ENCODE assay signal across 19 cellular contexts in genomic region chr1:202711949-202712635, GRCh38.
"Had no signal": no experiment of that assay in that cellular context is flagged by ENCODE, and none has a peak within 500 bp of the region (broad histone marks: within the 10 kb centered on the region; RNA-seq: fewer than 3 reads in every experiment).

No MANE protein-coding gene starts in this region.

- H3K27ac Mint-ChIP-seq: activated CD8-positive, alpha-beta T cell treated with anti-CD3 and anti-CD28 coated beads for 36 hours; naive thymus-derived CD4-positive, alpha-beta T cell; stimulated activated effector memory CD8-positive, alpha-beta T cell treated with anti-CD3 and anti-CD28 coated beads, Interleukin-12 subunit alpha, Interleukin-12 subunit beta, amount 100 ng/mL, for 72 hours had no signal

- DNase-seq: activated CD4-positive, alpha-beta T cell treated with anti-CD3 and anti-CD28 coated beads for 48 hours; activated CD8-positive, alpha-beta T cell treated with anti-CD3 and anti-CD28 coated beads for 36 hours; activated gamma-delta T cell; activated T-cell treated with anti-CD3 and anti-CD28 coated beads, Interleukin-2, amount 50 U/mL, for 4 hours; amniotic stem cell; cortex of kidney; effector CD8-positive, alpha-beta T cell; foreskin keratinocyte; heart left ventricle; islet precursor cell; mammary epithelial cell; mucosa of descending colon; naive thymus-derived CD4-positive, alpha-beta T cell; retina; T-helper 2 cell had no signal

- H3K9me3 Mint-ChIP-seq: activated CD8-positive, alpha-beta T cell treated with anti-CD3 and anti-CD28 coated beads for 36 hours; activated naive CD4-positive, alpha-beta T cell treated with anti-CD3 and anti-CD28 coated beads, Interleukin-2, amount 50 U/mL, for 72 hours; activated T-cell treated with anti-CD3 and anti-CD28 coated beads, Interleukin-2, amount 50 U/mL, for 4 hours; central memory CD8-positive, alpha-beta T cell; naive thymus-derived CD4-positive, alpha-beta T cell; stimulated activated effector memory CD8-positive, alpha-beta T cell treated with anti-CD3 and anti-CD28 coated beads, Interleukin-12 subunit alpha, Interleukin-12 subunit beta, amount 100 ng/mL, for 72 hours had no signal

- H3K36me3 Mint-ChIP-seq: activated naive CD4-positive, alpha-beta T cell treated with anti-CD3 and anti-CD28 coated beads, Interleukin-2, amount 50 U/mL, for 72 hours; naive thymus-derived CD4-positive, alpha-beta T cell; stimulated activated effector memory CD8-positive, alpha-beta T cell treated with anti-CD3 and anti-CD28 coated beads, Interleukin-12 subunit alpha, Interleukin-12 subunit beta, amount 100 ng/mL, for 72 hours had no signal

- ATAC-seq: activated CD8-positive, alpha-beta T cell treated with anti-CD3 and anti-CD28 coated beads for 36 hours; activated naive CD4-positive, alpha-beta T cell treated with anti-CD3 and anti-CD28 coated beads, Interleukin-2, amount 50 U/mL, for 72 hours; activated T-cell treated with anti-CD3 and anti-CD28 coated beads, Interleukin-2, amount 50 U/mL, for 4 hours; foreskin keratinocyte; heart left ventricle; left lobe of liver; naive thymus-derived CD4-positive, alpha-beta T cell; stimulated activated effector memory CD8-positive, alpha-beta T cell treated with anti-CD3 and anti-CD28 coated beads, Interleukin-12 subunit alpha, Interleukin-12 subunit beta, amount 100 ng/mL, for 72 hours had no signal

- H3K4me3 Mint-ChIP-seq: activated CD8-positive, alpha-beta T cell treated with anti-CD3 and anti-CD28 coated beads for 36 hours; activated T-cell treated with anti-CD3 and anti-CD28 coated beads, Interleukin-2, amount 50 U/mL, for 4 hours; central memory CD8-positive, alpha-beta T cell; naive thymus-derived CD4-positive, alpha-beta T cell; stimulated activated effector memory CD8-positive, alpha-beta T cell treated with anti-CD3 and anti-CD28 coated beads, Interleukin-12 subunit alpha, Interleukin-12 subunit beta, amount 100 ng/mL, for 72 hours had no signal
